In the genomic region with DNA sequence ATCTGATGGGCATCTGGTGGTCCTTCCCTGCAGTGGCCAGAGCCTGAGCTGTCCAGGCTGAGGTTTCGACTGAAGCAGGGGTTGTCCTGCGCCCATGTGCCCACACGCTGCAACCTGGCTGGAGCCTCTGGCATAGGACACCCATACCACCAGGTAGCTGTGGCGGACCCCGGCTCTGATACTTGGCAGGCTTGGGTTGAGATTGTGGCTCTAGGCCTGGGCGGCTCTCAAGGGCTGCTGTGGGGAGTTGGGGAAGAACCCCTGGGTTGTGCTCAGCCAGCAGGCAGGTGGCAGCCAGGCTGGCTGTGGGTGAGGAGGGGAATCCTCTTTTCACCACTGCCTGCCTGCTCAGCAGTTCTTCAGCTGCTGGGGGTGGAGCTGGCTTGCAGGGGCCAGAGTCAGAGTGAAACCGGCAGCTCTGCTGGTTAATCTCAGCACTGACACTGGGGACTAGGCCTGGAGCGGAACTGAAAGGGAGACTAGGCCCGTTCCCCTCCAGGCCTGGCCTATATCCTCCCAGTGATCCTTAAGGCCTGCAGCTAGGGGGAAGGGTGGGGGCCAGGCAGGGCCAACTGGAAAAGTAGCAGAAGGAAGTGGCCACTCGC, we compare ENCODE assay signal across 8 cellular contexts. TPM values are rescaled to one million over a fixed set of nuclear protein-coding genes. Genes with fewer than 3 reads are reported as not detected.
DNase-seq lines count a peak whose midpoint lies in the region; ATAC-seq, FAIRE-seq and TF ChIP-seq lines count a peak whose summit lies in the region.

No MANE protein-coding gene starts in this region.

- H4K20me1 ChIP-seq in DOHH2 (ENCODE audit: control insufficient read depth, insufficient read depth, low read depth, low read length) = peaks cover 12% of the 10 kb centered on the region
- peaks cover 64% of the 10 kb centered on the region for H4K20me1 ChIP-seq in osteoblast (ENCODE audit: insufficient read depth, low read length)

- peaks cover 27% of the 10 kb centered on the region for H3K4me1 ChIP-seq in DOHH2 (ENCODE audit: control insufficient read depth, low read length)
- H3K4me1 ChIP-seq in esophagus muscularis mucosa = peaks cover 72 to 95% (median 90%) of the 10 kb centered on the region in 4 donors
- peaks cover 32% of the 10 kb centered on the region for H3K4me1 ChIP-seq in osteoblast (ENCODE audit: insufficient read depth, low read length)
- peaks cover 0 to 89% (median 27%) of the 10 kb centered on the region in 4 donors for H3K4me1 ChIP-seq in tibial nerve

- H3F3A ChIP-seq in DOHH2 (ENCODE audit: control insufficient read depth, insufficient read depth) = peaks cover 3% of the 10 kb centered on the region

- H3K4me3 ChIP-seq in DOHH2 (ENCODE audit: low read length) (peak overlapping the region; percentile 20; the same call in 1 of the 2 replicates), esophagus muscularis mucosa (no peak overlapping the region), osteoblast (ENCODE audit: insufficient read depth, low read length) (no peak overlapping the region), tibial nerve (no peak overlapping the region)

- intact Hi-C loops in esophagus muscularis mucosa (cut with DNase I) = no loop called here

- 36% methylated on average over 7 of the region's 10 CpGs for WGBS in esophagus muscularis mucosa
- WGBS in tibial nerve, 2 donors = 59 to 64% methylated on average over 9 to 10 of the region's 10 CpGs

- H3K36me3 ChIP-seq in DOHH2 (ENCODE audit: control insufficient read depth, low read length) (peaks cover 71% of the 10 kb centered on the region), KOPT-K1 (ENCODE audit: insufficient read depth, low read length) (peaks cover 86% of the 10 kb centered on the region), esophagus muscularis mucosa (peaks cover 0 to 82% (median 59%) of the 10 kb centered on the region in 4 donors), osteoblast (ENCODE audit: insufficient read depth, low read length) (peaks cover 47% of the 10 kb centered on the region), tibial nerve (peaks cover 0 to 72% (median 0%) of the 10 kb centered on the region in 3 donors)

- TF ChIP-seq POLR2A in esophagus muscularis mucosa (IDR thresholded peaks at IDR 0.05; ENCODE audit: low read depth) (no peak), tibial nerve (IDR thresholded peaks at IDR 0.05) (no peak)

- H3K27me3 ChIP-seq in DOHH2 (ENCODE audit: control insufficient read depth, low read length) (no peaks in the 10 kb centered on the region), esophagus muscularis mucosa (no peaks in the 10 kb centered on the region), osteoblast (ENCODE audit: insufficient read depth, low read length) (no peaks in the 10 kb centered on the region), tibial nerve (no peaks in the 10 kb centered on the region)

- no peak for TF ChIP-seq CTCF in DOHH2 (IDR thresholded peaks at IDR 0.05; ENCODE audit: low read depth, low read length, poor library complexity, severe bottlenecking)
- no peak for TF ChIP-seq CTCF in esophagus muscularis mucosa (IDR thresholded peaks at IDR 0.05)
- no peak for TF ChIP-seq CTCF in osteoblast (IDR thresholded peaks at IDR 0.05; ENCODE audit: extremely low read depth, low read depth, low read length)
- peak in 2 of 5 experiments; percentile 7 to 27 for TF ChIP-seq CTCF in tibial nerve (IDR thresholded peaks at IDR 0.05)

- no peak for FAIRE-seq in HTR-8/SVneo (lab: Jason Lieb, UNC)

- H3K9me3 ChIP-seq in DOHH2 (ENCODE audit: control insufficient read depth, insufficient read depth, low read length) (no peaks in the 10 kb centered on the region), KOPT-K1 (ENCODE audit: insufficient read depth, low read length, poor library complexity, severe bottlenecking) (no peaks in the 10 kb centered on the region), esophagus muscularis mucosa (no peaks in the 10 kb centered on the region), osteoblast (ENCODE audit: low read depth, low read length) (no peaks in the 10 kb centered on the region), tibial nerve (no peaks in the 10 kb centered on the region)

- no peak overlapping the region for H2AFZ ChIP-seq in osteoblast (ENCODE audit: low read length)

- no peaks in the 10 kb centered on the region for H3K9me2 ChIP-seq in DOHH2 (replicated peaks; ENCODE audit: control insufficient read depth, low read length)

- H3K27ac ChIP-seq in DOHH2 (ENCODE audit: low read depth, low read length) (peak overlapping the region; percentile 29), KOPT-K1 (ENCODE audit: low read depth, low read length, poor library complexity, severe bottlenecking) (peak overlapping the region; percentile 52), esophagus muscularis mucosa (replicated peaks in 1 of 4) (peak overlapping the region; percentile 59 to 70 (median 62)), osteoblast (ENCODE audit: low read depth, low read length) (peak overlapping the region; percentile 76), tibial nerve (peak overlapping the region; percentile 16 to 69 (median 62))

- DNase-seq in activated CD8-positive, alpha-beta memory T cell treated with anti-CD3 and anti-CD28 coated beads for 24 hours = peak; percentile 88
- DNase-seq in esophagus muscularis mucosa (ENCODE audit: extremely low spot score) (peak; percentile 92), osteoblast (ENCODE audit: insufficient read length, low spot score, missing footprints) (peak; percentile 80), tibial nerve (ENCODE audit: low spot score in 2 of 2) (peak in 1 of 2 donors; percentile 50), HTR-8/SVneo (ENCODE audit: insufficient read length, low spot score) (no peak)

- peak; percentile 77 for ATAC-seq in GM21528 (IDR thresholded peaks at IDR 0.05; ENCODE audit: low FRiP score, unreplicated experiment)

- TF ChIP-seq EP300 in esophagus muscularis mucosa (IDR thresholded peaks at IDR 0.05) (no peak), tibial nerve (IDR thresholded peaks at IDR 0.05) (peak in 1 of 2 donors; percentile 45)

- H3K79me2 ChIP-seq in DOHH2 (ENCODE audit: control insufficient read depth, low read length) = peaks cover 17% of the 10 kb centered on the region
- H3K79me2 ChIP-seq in osteoblast (ENCODE audit: insufficient read depth, low read length) = peaks cover 77% of the 10 kb centered on the region

- peak overlapping the region; percentile 32 for H3K4me2 ChIP-seq in DOHH2 (ENCODE audit: low read length)
- H3K4me2 ChIP-seq in osteoblast (ENCODE audit: insufficient read depth, low read length) = no peak overlapping the region

RNA-seq across cellular contexts. Expression of gene SH2B3, which starts 39.1 kb away (rescaled TPM):
- total RNA-seq in esophagus muscularis mucosa (10 to 100 TPM; 24.9 to 49.4 (median 41.8) TPM), osteoblast (32.4 and 51.4 TPM in 2 replicates), tibial nerve (10 to 100 TPM; 21.4 to 79.8 (median 36.3) TPM)
